In genomic region chrX:128518508-128518907, GRCh38 we compare ENCODE assay signal across 1 cellular context.
TF ChIP-seq lines count a peak whose summit lies in the region.

No MANE protein-coding gene starts in this region.

TF ChIP-seq in Ishikawa, 13 proteins besides CTCF, POLR2A, EP300 and RAD21 (continued from another document):
- TF ChIP-seq MAX (IDR thresholded peaks at IDR 0.05) = no peak
- no peak for TF ChIP-seq TCF12 (IDR thresholded peaks at IDR 0.05; ENCODE audit: low read depth)
- no peak for TF ChIP-seq YY1 (IDR thresholded peaks at IDR 0.05; ENCODE audit: low read depth)
- no peak for TF ChIP-seq NFIC (IDR thresholded peaks at IDR 0.05)
